ENCODE assay signal across 13 cellular contexts in genomic region chr6:63804381-63804956, GRCh38.
DNase-seq lines count a peak whose midpoint lies in the region; ATAC-seq, FAIRE-seq and TF ChIP-seq lines count a peak whose summit lies in the region.
"Had no signal": no experiment of that assay in that cellular context is flagged by ENCODE, and none has a peak within 500 bp of the region (broad histone marks: within the 10 kb centered on the region; RNA-seq: fewer than 3 reads in every experiment).

No MANE protein-coding gene starts in this region.

- H3K4me1 Mint-ChIP-seq in effector memory CD8-positive, alpha-beta T cell (ENCODE audit: low read depth in 2 of 2), result no peaks in the 10 kb centered on the region

- no peak for FAIRE-seq in D721Med (lab: Jason Lieb, UNC)
- FAIRE-seq: colon, GM18507 had no signal

- peak; percentile 63 for DNase-seq in AG20443 (ENCODE audit: low spot score)
- DNase-seq in Kasumi-1 (lab: John Stamatoyannopoulos, UW), result peak; percentile 49 to 64
- DNase-seq in astrocyte of the hippocampus (ENCODE audit: low read depth, low spot score), result peak; percentile 48
- peak; percentile 39 for DNase-seq in left kidney (ENCODE audit: low read depth, low spot score)
- DNase-seq in D721Med (ENCODE audit: insufficient read length, low spot score), result no peak
- no peak for DNase-seq in NCI-H510A (lab: John Stamatoyannopoulos, UW)
- no peak for DNase-seq in effector memory CD8-positive, alpha-beta T cell
- DNase-seq in dedifferentiated amniotic fluid mesenchymal stem cell (ENCODE audit: extremely low spot score), result no peak
- DNase-seq: activated T-cell treated with anti-CD3 and anti-CD28 coated beads, Interleukin-2, amount 50 U/mL, for 1 hour; H7; NCI-H2227 treated with DMSO at 0.1 percent for 48 hours had no signal

- no peaks in the 10 kb centered on the region for H3K36me3 Mint-ChIP-seq in effector memory CD8-positive, alpha-beta T cell (ENCODE audit: insufficient read depth)

- no peaks in the 10 kb centered on the region for H3K9me3 Mint-ChIP-seq in effector memory CD8-positive, alpha-beta T cell

- no peak overlapping the region for H3K4me3 Mint-ChIP-seq in effector memory CD8-positive, alpha-beta T cell

- peaks cover 0 to 11% of the 10 kb centered on the region in 2 donors for H3K27me3 Mint-ChIP-seq in effector memory CD8-positive, alpha-beta T cell

- ATAC-seq in effector memory CD8-positive, alpha-beta T cell (replicated peaks), result no peak

- no peak for TF ChIP-seq CTCF in D721Med (IDR thresholded peaks at IDR 0.05; ENCODE audit: insufficient read depth, missing control alignments)

- H3K27ac Mint-ChIP-seq in effector memory CD8-positive, alpha-beta T cell, result no peak overlapping the region

Comparison
In these comparisons a context has a peak if more than half of its experiments do, and no peak if none do; other contexts are left out.
1. DNase-seq: peak in AG20443 (single experiment), Kasumi-1 (2 of 2), astrocyte of the hippocampus (single experiment) and left kidney (single experiment); none in D721Med (single experiment), NCI-H510A (single experiment), effector memory CD8-positive, alpha-beta T cell (0 of 3) and dedifferentiated amniotic fluid mesenchymal stem cell (single experiment).